10 cellular contexts compared by ENCODE assay signal in genomic region chr14:52840916-52841315, GRCh38. TPM values are rescaled to one million over a fixed set of nuclear protein-coding genes. Genes with fewer than 3 reads are reported as not detected.
DNase-seq lines count a peak whose midpoint lies in the region; ATAC-seq, FAIRE-seq and TF ChIP-seq lines count a peak whose summit lies in the region.
"Had no signal": no experiment of that assay in that cellular context is flagged by ENCODE, and none has a peak within 500 bp of the region (broad histone marks: within the 10 kb centered on the region; RNA-seq: fewer than 3 reads in every experiment).

No MANE protein-coding gene starts in this region.

- H3K36me3 ChIP-seq in PC-3 (ENCODE audit: low read depth, low read length), result no peaks in the 10 kb centered on the region

- FAIRE-seq in RCC 7860 (lab: Jason Lieb, UNC), result no peak

- H4K20me1 ChIP-seq in PC-3 (ENCODE audit: low read length), result no peaks in the 10 kb centered on the region

- H3F3A ChIP-seq in PC-3 (ENCODE audit: low read length, unreplicated experiment), result no peaks in the 10 kb centered on the region

- H3K4me3 ChIP-seq in PC-3 (ENCODE audit: low read length) (no peak overlapping the region), fibroblast of the aortic adventitia (ENCODE audit: low read depth, low read length) (no peak overlapping the region)

- peak overlapping the region; percentile 32 for H2AFZ ChIP-seq in PC-3 (ENCODE audit: low read length)

- peak overlapping the region; percentile 28; the same call in 1 of the 2 replicates for H3K27ac ChIP-seq in PC-3 (ENCODE audit: low read length)

- intact Hi-C loops in PC-3 (cut with micrococcal nuclease), result no loop called here

- H3K79me2 ChIP-seq in PC-3 (ENCODE audit: low read length), result no peaks in the 10 kb centered on the region

- no peaks in the 10 kb centered on the region for H3K9me3 ChIP-seq in PC-3 (ENCODE audit: low read length)

- BruUV-seq in PC-3 (replicated peaks; lab: Mats Ljungman, UMichigan), result no TSS peak

- TF ChIP-seq CTCF in GM10248 (IDR thresholded peaks at IDR 0.05; ENCODE audit: control extremely low read depth, extremely low read depth, low read depth, missing control alignments), result no peak
- TF ChIP-seq CTCF in PC-3 (conservative IDR thresholded peaks at IDR 0.05; ENCODE audit: low read depth, low read length), result no peak
- TF ChIP-seq CTCF in fibroblast of the aortic adventitia (IDR thresholded peaks at IDR 0.05; ENCODE audit: insufficient read depth, low read length), result no peak

- CTCF ChIA-PET in GM10248 (lab: Yijun Ruan, JAX), result interaction anchor here (0.8 to 3.2 kb wide), 4 partner anchors 8 to 466 kb away, joined by 3 to 11 read pairs (median 3); no protein-coding TSS in a partner anchor
- CTCF ChIA-PET in PC-3 (lab: Charles Lee), result no interaction called here

- POLR2A ChIA-PET in GM10248 (lab: Yijun Ruan, JAX) (no interaction called here), PC-3 (lab: Charles Lee; ENCODE audit: unreplicated experiment) (interaction anchor here (0.5 kb wide), 1 partner anchor 34 kb away, joined by 4 read pairs; no protein-coding TSS in a partner anchor)

- no peak overlapping the region for H3K9ac ChIP-seq in PC-3 (ENCODE audit: low read length)

- no peaks in the 10 kb centered on the region for H3K27me3 ChIP-seq in PC-3 (ENCODE audit: low read length)

- H3K4me2 ChIP-seq in PC-3 (ENCODE audit: low read length), result no peak overlapping the region

- ATAC-seq in PC-3, result peak; percentile 100
- ATAC-seq in HG03159 (IDR thresholded peaks at IDR 0.05; ENCODE audit: unreplicated experiment), result no peak

- H3K4me1 ChIP-seq in PC-3 (ENCODE audit: insufficient read depth, low read length), result peaks cover 14% of the 10 kb centered on the region

- H3K9me2 ChIP-seq in PC-3 (replicated peaks; ENCODE audit: low read length), result no peaks in the 10 kb centered on the region

- peak; percentile 19 for DNase-seq in GM10248 (ENCODE audit: extremely low spot score)
- peak; percentile 72 for DNase-seq in PC-3
- peak; percentile 74 for DNase-seq in fibroblast of the aortic adventitia (ENCODE audit: low read depth)
- DNase-seq in putamen (ENCODE audit: low spot score), result peak; percentile 19
- no peak for DNase-seq in RCC 7860 (ENCODE audit: low spot score)
- no peak for DNase-seq in NCI-H2171 (lab: John Stamatoyannopoulos, UW)
- no peak for DNase-seq in NCI-H146 (lab: John Stamatoyannopoulos, UW)
- DNase-seq: activated CD4-positive, alpha-beta T cell treated with anti-CD3 and anti-CD28 coated beads for 48 hours; NCI-H748 treated with DMSO at 0.1 percent for 48 hours had no signal

RNA-seq across cellular contexts. Expression of gene GNPNAT1, which starts 49.5 kb away (rescaled TPM):
- 38.2 and 44.5 TPM in 2 replicates for total RNA-seq in PC-3 (2014; rRNA removed)
- 26.6 and 59.9 TPM in 2 replicates for total RNA-seq in fibroblast of the aortic adventitia (ENCODE audit: low replicate concordance)

Comparison
In these comparisons a context has a peak if more than half of its experiments do, and no peak if none do; other contexts are left out.
1. DNase-seq: peak in GM10248 (single experiment), PC-3 (single experiment), fibroblast of the aortic adventitia (single experiment) and putamen (single experiment); none in RCC 7860 (single experiment), NCI-H2171 (single experiment) and NCI-H146 (single experiment).